In genomic region chr11:126212089-126212660, GRCh38 we compare ENCODE assay signal across 8 cellular contexts. TPM values are rescaled to one million over a fixed set of nuclear protein-coding genes. Genes with fewer than 3 reads are reported as not detected.
DNase-seq lines count a peak whose midpoint lies in the region; ATAC-seq, FAIRE-seq and TF ChIP-seq lines count a peak whose summit lies in the region.

No MANE protein-coding gene starts in this region.

- H2BK15ac ChIP-seq in H1 (ENCODE audit: low read length): no peak overlapping the region

- no peak overlapping the region for H4K91ac ChIP-seq in H1 (replicated peaks; ENCODE audit: insufficient read length, low read length)

- peaks cover 15% of the 10 kb centered on the region for H3K79me1 ChIP-seq in H1 (ENCODE audit: low read depth, low read length)

- H2AFZ ChIP-seq in MM.1S (ENCODE audit: low read length) (peak overlapping the region; percentile 36), H1 (ENCODE audit: low read length) (0 out of 2 replicates have a peak overlapping the region, but pooled peaks have one; percentile 21), neuron (ENCODE audit: low read depth, low read length) (peak overlapping the region; percentile 42)

- no peaks in the 10 kb centered on the region for H3F3A ChIP-seq in MM.1S (ENCODE audit: insufficient read depth, low read length)

- no peak for ATAC-seq in GM21423 (IDR thresholded peaks at IDR 0.05; ENCODE audit: unreplicated experiment)

- no peak overlapping the region for H3K14ac ChIP-seq in H1 (ENCODE audit: insufficient read length)

- TF ChIP-seq EP300 in H1 (IDR thresholded peaks at IDR 0.05; ENCODE audit: borderline replicate concordance in 1 of 2, low read depth in 2 of 2, low read length in 2 of 2): no peak

- DNase-seq in CMK (ENCODE audit: low read depth) (peak; percentile 20), MM.1S (no peak), H1 (ENCODE audit: low read depth in 1 of 2, low spot score in 2 of 2) (no peak), NCI-H187 (lab: John Stamatoyannopoulos, UW) (no peak), NCI-H2171 treated with DMSO at 0.1 percent for 48 hours (lab: John Stamatoyannopoulos, UW) (no peak), H54 (ENCODE audit: insufficient read length, low spot score) (no peak)

- H3K9ac ChIP-seq in MM.1S (ENCODE audit: low read length): peak overlapping the region; percentile 88
- H3K9ac ChIP-seq in H1 (replicated peaks in 1 of 4; ENCODE audit: extremely low read depth in 1 of 4, low read depth in 3 of 4, low read length in 3 of 4): peak overlapping the region; percentile 73 to 94 (median 86)

- peaks cover 7% of the 10 kb centered on the region; the same call in 1 of the 2 replicates for H3K23me2 ChIP-seq in H1 (ENCODE audit: low read depth, low read length)

- TF ChIP-seq CTCF in MM.1S (IDR thresholded peaks at IDR 0.05; ENCODE audit: low read length) (no peak), H1 (IDR thresholded peaks at IDR 0.05; ENCODE audit: control extremely low read depth in 1 of 3, insufficient read depth in 1 of 3, low read depth in 1 of 3, low read length in 3 of 3) (no peak)

- CTCF ChIA-PET in H1 (lab: Charles Lee; ENCODE audit: partially characterized antibody): interaction anchor here (0.8 to 0.9 kb wide), 2 partner anchors 9 to 271 kb away, joined by 3 to 4 read pairs; no protein-coding TSS in a partner anchor

- peak overlapping the region; percentile 52 for H3K56ac ChIP-seq in H1 (replicated peaks; ENCODE audit: insufficient read length, low read depth, low read length)

- H2BK20ac ChIP-seq in H1 (ENCODE audit: low read length): no peak overlapping the region

- FAIRE-seq in H1 (lab: Jason Lieb, UNC) (no peak), H54 (lab: Jason Lieb, UNC) (no peak)

- H3K79me2 ChIP-seq in MM.1S (ENCODE audit: low read length) (peaks cover 81% of the 10 kb centered on the region), H1 (ENCODE audit: control insufficient read depth in 1 of 2, insufficient read depth in 2 of 2, low read length in 2 of 2) (peaks cover 7 to 68% of the 10 kb centered on the region in 2 experiments)

- H3K23ac ChIP-seq in H1 (ENCODE audit: insufficient read length): no peak overlapping the region

- 6% methylated on average over 15 of the region's 15 CpGs; no CpG with 5 or more reads in 1 of the 2 experiments for WGBS in H1 (ENCODE audit: extremely low coverage in 1 of 2, insufficient coverage in 1 of 2, insufficient read length in 1 of 2, insufficient replicate concordance in 2 of 2, low coverage in 1 of 2, low lambda C conversion rate in 2 of 2, missing lambda C conversion rate in 1 of 2), 2 experiments

- H3K27ac ChIP-seq in MM.1S (ENCODE audit: low read length): no peak overlapping the region
- H3K27ac ChIP-seq in H1 (ENCODE audit: low read depth, low read length): peak overlapping the region; percentile 48; the same call in 1 of the 2 replicates

- peak overlapping the region; percentile 73; the same call in 1 of the 2 replicates for H4K8ac ChIP-seq in H1 (ENCODE audit: extremely low read depth, insufficient read depth, low read length)

- H3K4me3 ChIP-seq in MM.1S (ENCODE audit: low read length): peak overlapping the region; percentile 99
- peak overlapping the region; percentile 79 to 99 (median 94) for H3K4me3 ChIP-seq in H1 (ENCODE audit: extremely low read depth in 1 of 4, insufficient read depth in 2 of 4, low read depth in 3 of 4, low read length in 4 of 4)
- peak overlapping the region; percentile 84 for H3K4me3 ChIP-seq in neuron (ENCODE audit: low read length)

- no peak overlapping the region for H2BK12ac ChIP-seq in H1 (ENCODE audit: low read depth, low read length)

- peaks cover 4% of the 10 kb centered on the region; the same call in 1 of the 2 replicates for H3K36me3 ChIP-seq in MM.1S (replicated peaks; ENCODE audit: insufficient read depth, low read length)
- H3K36me3 ChIP-seq in H1 (ENCODE audit: control insufficient read depth in 2 of 4, insufficient read depth in 4 of 4, low read length in 3 of 4): peaks cover 2 to 24% (median 11%) of the 10 kb centered on the region in 4 experiments; a peak in 5 of 8 replicates
- H3K36me3 ChIP-seq in neuron (ENCODE audit: insufficient read depth, low read length): peaks cover 14% of the 10 kb centered on the region

- no peak overlapping the region for H2BK5ac ChIP-seq in H1 (ENCODE audit: low read depth, low read length)

- H4K20me1 ChIP-seq in MM.1S (ENCODE audit: insufficient read depth, low read length): no peaks in the 10 kb centered on the region
- peaks cover 2% of the 10 kb centered on the region in 2 experiments for H4K20me1 ChIP-seq in H1 (replicated peaks in 1 of 2; ENCODE audit: control insufficient read depth in 1 of 2, insufficient read depth in 2 of 2, low read length in 2 of 2)

- H4K5ac ChIP-seq in H1 (ENCODE audit: insufficient read length, low read depth, low read length): no peak overlapping the region

- H3K27me3 ChIP-seq in MM.1S (replicated peaks; ENCODE audit: insufficient read depth, low read length) (no peaks in the 10 kb centered on the region), H1 (replicated peaks in 1 of 4; ENCODE audit: control insufficient read depth in 3 of 4, extremely low read depth in 1 of 4, insufficient read depth in 3 of 4, low read length in 3 of 4) (no peaks in the 10 kb centered on the region), neuron (ENCODE audit: insufficient read depth, low read length) (no peaks in the 10 kb centered on the region)

- TF ChIP-seq POLR2A in H1 (IDR thresholded peaks at IDR 0.05; ENCODE audit: control extremely low read depth in 1 of 2, low read depth in 2 of 2, low read length in 2 of 2): no peak
- TF ChIP-seq POLR2A in H54 (IDR thresholded peaks at IDR 0.05; ENCODE audit: low read depth, low read length): no peak

- H2AK5ac ChIP-seq in H1 (ENCODE audit: low read depth, low read length): no peak overlapping the region

- H3K4me2 ChIP-seq in MM.1S (ENCODE audit: low read depth, low read length) (peak overlapping the region; percentile 86), H1 (ENCODE audit: insufficient read depth in 1 of 2, low read depth in 2 of 2, low read length in 2 of 2) (peak overlapping the region; percentile 77 to 91)

- H2BK120ac ChIP-seq in H1 (replicated peaks; ENCODE audit: low read depth, low read length): no peak overlapping the region

- H3K9me2 ChIP-seq in MM.1S (replicated peaks; ENCODE audit: insufficient read depth, low read length): no peaks in the 10 kb centered on the region

- H3K18ac ChIP-seq in H1 (ENCODE audit: extremely low read depth, low read length): no peak overlapping the region

- TF ChIP-seq RAD21 in H1 (IDR thresholded peaks at IDR 0.05 in 1 of 2, conservative IDR thresholded peaks at IDR 0.05 in 1 of 2; ENCODE audit: low read depth in 2 of 2, low read length in 2 of 2): no peak

- POLR2A ChIA-PET in H1 (lab: Charles Lee; ENCODE audit: partially characterized antibody): interaction anchor here (0.6 to 3.3 kb wide), 23 partner anchors 7 to 1448 kb away, joined by 3 to 18 read pairs (median 4); partner anchors contain the start of genes FOXRED1, SRPRA and STT3A

- H3K4me1 ChIP-seq in MM.1S (ENCODE audit: low read length) (peaks cover 11% of the 10 kb centered on the region), H1 (replicated peaks in 1 of 4; ENCODE audit: control insufficient read depth in 3 of 4, insufficient read depth in 4 of 4, low read length in 3 of 4) (peaks cover 0 to 11% (median 3%) of the 10 kb centered on the region in 4 experiments; a peak in 2 of 7 replicates), neuron (ENCODE audit: insufficient read depth, low read length) (peaks cover 11% of the 10 kb centered on the region)

- peak overlapping the region; percentile 23 for H3K4ac ChIP-seq in H1 (replicated peaks; ENCODE audit: insufficient read length, low read depth, low read length)

- H3K9me3 ChIP-seq in MM.1S (replicated peaks; ENCODE audit: insufficient read depth, low read length) (no peaks in the 10 kb centered on the region), H1 (ENCODE audit: insufficient read depth in 2 of 2, low read depth in 1 of 2, low read length in 1 of 2) (no peaks in the 10 kb centered on the region), neuron (ENCODE audit: low read length) (no peaks in the 10 kb centered on the region)

RNA-seq across cellular contexts. Expression of gene FAM118B, which starts 0.6 kb away (rescaled TPM):
- 47.1 and 48.3 TPM in 2 replicates for total RNA-seq in H1 (2021; fragmentation: NEBNext Ultra II Directional; extraction: Animal tissue kit (Norgen Biotek cat#: 25700))
- 15.5 and 25.3 TPM in 2 replicates for polyA plus RNA-seq in H1 (2011; rRNA removed)
- polyA plus RNA-seq in H1 (2011; cell fraction: cytosol; rRNA removed): 33.4 TPM
- polyA plus RNA-seq in H1 (2011; cell fraction: nucleus; rRNA removed): 11.6 TPM
- 36.7 to 42.0 TPM (median 38.1 TPM) in 4 replicates for polyA plus RNA-seq in H1 (2012, experiment 1 of 2)
- polyA plus RNA-seq in H1 (2012, experiment 2 of 2): 11.5 TPM
- polyA plus RNA-seq in H1 (2013, experiment 1 of 2): 27.6 TPM
- polyA plus RNA-seq in H1 (2013, experiment 2 of 2): 26.8 TPM
- 23.0 and 33.8 TPM in 2 replicates for polyA minus RNA-seq in H1 (2011; rRNA and poly(A)+ RNA removed)
- 16.0 TPM for polyA minus RNA-seq in H1 (2011; cell fraction: cytosol; rRNA and poly(A)+ RNA removed)
- 35.9 TPM for polyA minus RNA-seq in H1 (2011; cell fraction: nucleus; rRNA and poly(A)+ RNA removed)

RNA-seq across cellular contexts. Expression of gene RPUSD4, which starts 0.7 kb away (rescaled TPM):
- total RNA-seq in H1 (2021; fragmentation: NEBNext Ultra II Directional; extraction: Animal tissue kit (Norgen Biotek cat#: 25700)): 48.2 and 50.7 TPM in 2 replicates
- 36.1 and 46.7 TPM in 2 replicates for polyA plus RNA-seq in H1 (2011; rRNA removed)
- 55.9 TPM for polyA plus RNA-seq in H1 (2011; cell fraction: cytosol; rRNA removed)
- polyA plus RNA-seq in H1 (2011; cell fraction: nucleus; rRNA removed): 81.0 TPM
- 46.3 to 52.7 TPM (median 46.7 TPM) in 4 replicates for polyA plus RNA-seq in H1 (2012, experiment 1 of 2)
- polyA plus RNA-seq in H1 (2012, experiment 2 of 2): 39.5 TPM
- polyA plus RNA-seq in H1 (2013, experiment 1 of 2): 25.5 TPM
- 24.2 TPM for polyA plus RNA-seq in H1 (2013, experiment 2 of 2)
- polyA minus RNA-seq in H1 (2011; rRNA and poly(A)+ RNA removed): 165 and 201 TPM in 2 replicates
- 43.7 TPM for polyA minus RNA-seq in H1 (2011; cell fraction: cytosol; rRNA and poly(A)+ RNA removed)
- polyA minus RNA-seq in H1 (2011; cell fraction: nucleus; rRNA and poly(A)+ RNA removed): 64.7 TPM

RNA-seq across cellular contexts. Expression of gene SRPRA, which starts 56.5 kb away (rescaled TPM):
- total RNA-seq in H1 (2021; fragmentation: NEBNext Ultra II Directional; extraction: Animal tissue kit (Norgen Biotek cat#: 25700)): 54.3 and 57.6 TPM in 2 replicates
- 60.3 and 62.0 TPM in 2 replicates for polyA plus RNA-seq in H1 (2011; rRNA removed)
- polyA plus RNA-seq in H1 (2011; cell fraction: cytosol; rRNA removed): 47.0 TPM
- 133 TPM for polyA plus RNA-seq in H1 (2011; cell fraction: nucleus; rRNA removed)
- 44.9 to 61.6 TPM (median 54.0 TPM) in 4 replicates for polyA plus RNA-seq in H1 (2012, experiment 1 of 2)
- 33.8 TPM for polyA plus RNA-seq in H1 (2012, experiment 2 of 2)
- polyA plus RNA-seq in H1 (2013, experiment 1 of 2): 57.6 TPM
- 61.9 TPM for polyA plus RNA-seq in H1 (2013, experiment 2 of 2)
- polyA minus RNA-seq in H1 (2011; rRNA and poly(A)+ RNA removed): 87.4 and 98.9 TPM in 2 replicates
- polyA minus RNA-seq in H1 (2011; cell fraction: cytosol; rRNA and poly(A)+ RNA removed): 37.5 TPM
- 101 TPM for polyA minus RNA-seq in H1 (2011; cell fraction: nucleus; rRNA and poly(A)+ RNA removed)

RNA-seq across cellular contexts. Expression of gene FOXRED1, which starts 56.8 kb away (rescaled TPM):
- total RNA-seq in H1 (2021; fragmentation: NEBNext Ultra II Directional; extraction: Animal tissue kit (Norgen Biotek cat#: 25700)): 48.5 and 48.8 TPM in 2 replicates
- 99.4 and 110 TPM in 2 replicates for polyA plus RNA-seq in H1 (2011; rRNA removed)
- 87.2 TPM for polyA plus RNA-seq in H1 (2011; cell fraction: cytosol; rRNA removed)
- 108 TPM for polyA plus RNA-seq in H1 (2011; cell fraction: nucleus; rRNA removed)
- polyA plus RNA-seq in H1 (2012, experiment 1 of 2): 57.3 to 75.9 TPM (median 66.6 TPM) in 4 replicates
- 58.1 TPM for polyA plus RNA-seq in H1 (2012, experiment 2 of 2)
- polyA plus RNA-seq in H1 (2013, experiment 1 of 2): 25.4 TPM
- polyA plus RNA-seq in H1 (2013, experiment 2 of 2): 24.5 TPM
- 57.4 and 64.3 TPM in 2 replicates for polyA minus RNA-seq in H1 (2011; rRNA and poly(A)+ RNA removed)
- 23.3 TPM for polyA minus RNA-seq in H1 (2011; cell fraction: cytosol; rRNA and poly(A)+ RNA removed)
- polyA minus RNA-seq in H1 (2011; cell fraction: nucleus; rRNA and poly(A)+ RNA removed): 33.1 TPM
